ENCODE assay signal across 1 cellular context in the genomic region with DNA sequence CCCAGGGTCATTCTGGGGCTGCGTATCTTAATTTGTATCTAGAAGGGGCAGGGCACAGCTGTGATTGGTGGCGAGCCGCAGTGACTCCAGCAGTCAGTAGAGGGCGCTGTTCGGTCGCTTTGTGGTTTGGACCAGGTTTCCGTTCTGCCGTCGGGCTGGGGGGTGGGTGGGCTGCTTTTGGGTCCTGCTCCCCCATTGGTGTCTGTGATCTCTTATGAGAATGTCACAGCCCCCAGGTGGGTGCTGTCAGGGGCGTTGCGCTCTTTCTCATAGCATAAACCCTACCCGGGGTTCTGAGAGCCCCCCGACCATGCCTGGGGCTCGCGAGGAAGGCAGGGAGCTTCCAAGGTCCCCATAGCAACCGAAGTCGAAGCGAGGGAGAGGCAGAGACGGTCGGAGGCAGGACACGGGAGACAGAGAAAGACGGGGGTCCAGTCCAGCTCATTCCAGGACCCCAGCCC.
A peak's percentile ranks its signal among the peaks of the same experiment; 100 is the strongest.
TF ChIP-seq lines count a peak whose summit lies in the region.

No MANE protein-coding gene starts in this region.

TF ChIP-seq in K562, 482 proteins besides CTCF, POLR2A, EP300 and RAD21 (continued from another document):
- TF ChIP-seq, protein P1, sequence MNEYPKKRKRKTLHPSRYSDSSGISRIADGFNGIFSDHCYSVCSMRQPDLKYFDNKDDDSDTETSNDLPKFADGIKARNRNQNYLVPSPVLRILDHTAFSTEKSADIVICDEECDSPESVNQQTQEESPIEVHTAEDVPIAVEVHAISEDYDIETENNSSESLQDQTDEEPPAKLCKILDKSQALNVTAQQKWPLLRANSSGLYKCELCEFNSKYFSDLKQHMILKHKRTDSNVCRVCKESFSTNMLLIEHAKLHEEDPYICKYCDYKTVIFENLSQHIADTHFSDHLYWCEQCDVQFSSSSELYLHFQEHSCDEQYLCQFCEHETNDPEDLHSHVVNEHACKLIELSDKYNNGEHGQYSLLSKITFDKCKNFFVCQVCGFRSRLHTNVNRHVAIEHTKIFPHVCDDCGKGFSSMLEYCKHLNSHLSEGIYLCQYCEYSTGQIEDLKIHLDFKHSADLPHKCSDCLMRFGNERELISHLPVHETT (CRISPR knock-in tag; conservative IDR thresholded peaks at IDR 0.05 in 1 of 2, IDR thresholded peaks at IDR 0.05 in 1 of 2): no peak
- TF ChIP-seq STAG1 (CRISPR knock-in tag; IDR thresholded peaks at IDR 0.05; ENCODE audit: borderline replicate concordance): peak; percentile 76
- TF ChIP-seq EHMT2 (IDR thresholded peaks at IDR 0.05): no peak
- TF ChIP-seq TOE1 (IDR thresholded peaks at IDR 0.05; ENCODE audit: borderline replicate concordance): no peak
- TF ChIP-seq TOE1 (CRISPR knock-in tag; IDR thresholded peaks at IDR 0.05; ENCODE audit: borderline replicate concordance, low read depth): no peak
- TF ChIP-seq NFRKB (IDR thresholded peaks at IDR 0.05; ENCODE audit: low read depth): no peak
- peak; percentile 45; the same call in 1 of the 2 replicates for TF ChIP-seq CREM (IDR thresholded peaks at IDR 0.05; ENCODE audit: low read depth)
- TF ChIP-seq ZKSCAN8 (CRISPR knock-in tag; IDR thresholded peaks at IDR 0.05): no peak
- peak; percentile 76 for TF ChIP-seq SMC3 (conservative IDR thresholded peaks at IDR 0.05; ENCODE audit: insufficient read depth, low read depth, low read length)
- peak; percentile 76 for TF ChIP-seq GATA2 (CRISPR knock-in tag; IDR thresholded peaks at IDR 0.05)
- TF ChIP-seq RCOR1 (IDR thresholded peaks at IDR 0.05; ENCODE audit: borderline replicate concordance in 1 of 2, low read depth in 2 of 2, low read length in 2 of 2): peak in 1 of 2 experiments; percentile 73; a peak in 2 of 4 replicates
- TF ChIP-seq CBX8 (IDR thresholded peaks at IDR 0.05; ENCODE audit: borderline replicate concordance, extremely low read depth, low read depth, low read length, poor library complexity, severe bottlenecking): no peak
- TF ChIP-seq MYBL2 (IDR thresholded peaks at IDR 0.05; ENCODE audit: low read depth): no peak
- no peak for TF ChIP-seq MYBL2 (CRISPR knock-in tag; IDR thresholded peaks at IDR 0.05; ENCODE audit: borderline replicate concordance)
- TF ChIP-seq, protein P2, sequence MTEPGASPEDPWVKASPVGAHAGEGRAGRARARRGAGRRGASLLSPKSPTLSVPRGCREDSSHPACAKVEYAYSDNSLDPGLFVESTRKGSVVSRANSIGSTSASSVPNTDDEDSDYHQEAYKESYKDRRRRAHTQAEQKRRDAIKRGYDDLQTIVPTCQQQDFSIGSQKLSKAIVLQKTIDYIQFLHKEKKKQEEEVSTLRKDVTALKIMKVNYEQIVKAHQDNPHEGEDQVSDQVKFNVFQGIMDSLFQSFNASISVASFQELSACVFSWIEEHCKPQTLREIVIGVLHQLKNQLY (CRISPR knock-in tag; conservative IDR thresholded peaks at IDR 0.05): no peak
- no peak for TF ChIP-seq MECOM (CRISPR knock-in tag; IDR thresholded peaks at IDR 0.05)
- 0 out of 2 replicates have a peak, but pooled peaks have one; percentile 41 for TF ChIP-seq ARID2 (IDR thresholded peaks at IDR 0.05)
- no peak for TF ChIP-seq POLR2G (IDR thresholded peaks at IDR 0.05; ENCODE audit: low read depth, low read length)
- no peak for TF ChIP-seq ILK (tag; IDR thresholded peaks at IDR 0.05; ENCODE audit: borderline replicate concordance, low read depth)
- TF ChIP-seq, protein P3, sequence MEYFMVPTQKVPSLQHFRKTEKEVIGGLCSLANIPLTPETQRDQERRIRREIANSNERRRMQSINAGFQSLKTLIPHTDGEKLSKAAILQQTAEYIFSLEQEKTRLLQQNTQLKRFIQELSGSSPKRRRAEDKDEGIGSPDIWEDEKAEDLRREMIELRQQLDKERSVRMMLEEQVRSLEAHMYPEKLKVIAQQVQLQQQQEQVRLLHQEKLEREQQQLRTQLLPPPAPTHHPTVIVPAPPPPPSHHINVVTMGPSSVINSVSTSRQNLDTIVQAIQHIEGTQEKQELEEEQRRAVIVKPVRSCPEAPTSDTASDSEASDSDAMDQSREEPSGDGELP (CRISPR knock-in tag; IDR thresholded peaks at IDR 0.05; ENCODE audit: borderline replicate concordance): peak; percentile 82; the same call in 1 of the 2 replicates
- TF ChIP-seq ZBTB7A (IDR thresholded peaks at IDR 0.05; ENCODE audit: borderline replicate concordance, control insufficient read depth, low read depth, low read length): peak; percentile 66; the same call in 1 of the 2 replicates
- TF ChIP-seq CEBPB (tag; IDR thresholded peaks at IDR 0.05): no peak
- no peak for TF ChIP-seq HMG20B (CRISPR knock-in tag; IDR thresholded peaks at IDR 0.05)
- TF ChIP-seq, protein P4, sequence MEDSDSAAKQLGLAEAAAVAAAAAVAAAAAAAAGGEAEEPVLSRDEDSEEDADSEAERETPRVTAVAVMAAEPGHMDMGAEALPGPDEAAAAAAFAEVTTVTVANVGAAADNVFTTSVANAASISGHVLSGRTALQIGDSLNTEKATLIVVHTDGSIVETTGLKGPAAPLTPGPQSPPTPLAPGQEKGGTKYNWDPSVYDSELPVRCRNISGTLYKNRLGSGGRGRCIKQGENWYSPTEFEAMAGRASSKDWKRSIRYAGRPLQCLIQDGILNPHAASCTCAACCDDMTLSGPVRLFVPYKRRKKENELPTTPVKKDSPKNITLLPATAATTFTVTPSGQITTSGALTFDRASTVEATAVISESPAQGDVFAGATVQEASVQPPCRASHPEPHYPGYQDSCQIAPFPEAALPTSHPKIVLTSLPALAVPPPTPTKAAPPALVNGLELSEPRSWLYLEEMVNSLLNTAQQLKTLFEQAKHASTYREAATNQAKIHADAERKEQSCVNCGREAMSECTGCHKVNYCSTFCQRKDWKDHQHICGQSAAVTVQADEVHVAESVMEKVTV (CRISPR knock-in tag; IDR thresholded peaks at IDR 0.05): 0 out of 2 replicates have a peak, but pooled peaks have one; percentile 44
- no peak for TF ChIP-seq ZNF699 (CRISPR knock-in tag; IDR thresholded peaks at IDR 0.05; ENCODE audit: insufficient replicate concordance)
- TF ChIP-seq, protein P5, sequence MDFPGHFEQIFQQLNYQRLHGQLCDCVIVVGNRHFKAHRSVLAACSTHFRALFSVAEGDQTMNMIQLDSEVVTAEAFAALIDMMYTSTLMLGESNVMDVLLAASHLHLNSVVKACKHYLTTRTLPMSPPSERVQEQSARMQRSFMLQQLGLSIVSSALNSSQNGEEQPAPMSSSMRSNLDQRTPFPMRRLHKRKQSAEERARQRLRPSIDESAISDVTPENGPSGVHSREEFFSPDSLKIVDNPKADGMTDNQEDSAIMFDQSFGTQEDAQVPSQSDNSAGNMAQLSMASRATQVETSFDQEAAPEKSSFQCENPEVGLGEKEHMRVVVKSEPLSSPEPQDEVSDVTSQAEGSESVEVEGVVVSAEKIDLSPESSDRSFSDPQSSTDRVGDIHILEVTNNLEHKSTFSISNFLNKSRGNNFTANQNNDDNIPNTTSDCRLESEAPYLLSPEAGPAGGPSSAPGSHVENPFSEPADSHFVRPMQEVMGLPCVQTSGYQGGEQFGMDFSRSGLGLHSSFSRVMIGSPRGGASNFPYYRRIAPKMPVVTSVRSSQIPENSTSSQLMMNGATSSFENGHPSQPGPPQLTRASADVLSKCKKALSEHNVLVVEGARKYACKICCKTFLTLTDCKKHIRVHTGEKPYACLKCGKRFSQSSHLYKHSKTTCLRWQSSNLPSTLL (IDR thresholded peaks at IDR 0.05): no peak
